8 cellular contexts compared by ENCODE assay signal in genomic region chr13:33543089-33543459, GRCh38.
DNase-seq lines count a peak whose midpoint lies in the region; ATAC-seq lines count a peak whose summit lies in the region.

No MANE protein-coding gene starts in this region.

- H3K27ac Mint-ChIP-seq in activated T-helper 2 cell treated with anti-CD3 and anti-CD28 coated beads, Interferon-gamma antibody, Interleukin-2, Interleukin-4, amounts not matched to agents 10 μg/mL and 5 μg/mL and 100 μg/mL, durations not matched to agents 14 hours and 24 hours and 36 hours: peak overlapping the region; percentile 98

- DNase-seq in activated T-helper 2 cell treated with anti-CD3 and anti-CD28 coated beads, Interferon-gamma antibody, Interleukin-2, Interleukin-4, amounts not matched to agents 10 μg/mL and 5 μg/mL and 100 μg/mL, durations not matched to agents 14 hours and 24 hours and 36 hours (ENCODE audit: low spot score): no peak
- DNase-seq in dedifferentiated amniotic fluid mesenchymal stem cell (ENCODE audit: extremely low spot score): no peak
- no peak for DNase-seq in hippocampal formation (lab: John Stamatoyannopoulos, UW)

- peak overlapping the region; percentile 98 for H3K27ac ChIP-seq in stomach smooth muscle (ENCODE audit: low read length)

- H3K4me1 Mint-ChIP-seq in activated T-helper 2 cell treated with anti-CD3 and anti-CD28 coated beads, Interferon-gamma antibody, Interleukin-2, Interleukin-4, amounts not matched to agents 10 μg/mL and 5 μg/mL and 100 μg/mL, durations not matched to agents 14 hours and 24 hours and 36 hours (ENCODE audit: low read depth): peaks cover 44% of the 10 kb centered on the region

- H3K4me3 Mint-ChIP-seq in activated T-helper 2 cell treated with anti-CD3 and anti-CD28 coated beads, Interferon-gamma antibody, Interleukin-2, Interleukin-4, amounts not matched to agents 10 μg/mL and 5 μg/mL and 100 μg/mL, durations not matched to agents 14 hours and 24 hours and 36 hours (ENCODE audit: low read depth): peak overlapping the region; percentile 79

- peak overlapping the region; percentile 91 for H3K9ac ChIP-seq in iPS-15b (ENCODE audit: low read depth, low read length)
- H3K9ac ChIP-seq in stomach smooth muscle (ENCODE audit: low read length in 2 of 2): peak overlapping the region; percentile 81 to 97

- intact Hi-C loops in activated T-helper 2 cell treated with anti-CD3 and anti-CD28 coated beads, Interferon-gamma antibody, Interleukin-2, Interleukin-4, amounts not matched to agents 10 μg/mL and 5 μg/mL and 100 μg/mL, durations not matched to agents 14 hours and 24 hours and 36 hours (cut with micrococcal nuclease): loop anchor here (1.0 to 5.0 kb wide), 10 partner anchors 67 to 1619 kb away; partner anchors contain the start of gene N4BP2L2

- peaks cover 9% of the 10 kb centered on the region for H3K36me3 Mint-ChIP-seq in activated T-helper 2 cell treated with anti-CD3 and anti-CD28 coated beads, Interferon-gamma antibody, Interleukin-2, Interleukin-4, amounts not matched to agents 10 μg/mL and 5 μg/mL and 100 μg/mL, durations not matched to agents 14 hours and 24 hours and 36 hours (ENCODE audit: low read depth)

- H3K4me1 ChIP-seq in iPS-15b (ENCODE audit: control insufficient read depth, insufficient read depth, low read length) (peaks cover 10% of the 10 kb centered on the region), stomach smooth muscle (ENCODE audit: control insufficient read depth, insufficient read depth, low read length) (peaks cover 14% of the 10 kb centered on the region)

- no peaks in the 10 kb centered on the region for H3K9me3 Mint-ChIP-seq in activated T-helper 2 cell treated with anti-CD3 and anti-CD28 coated beads, Interferon-gamma antibody, Interleukin-2, Interleukin-4, amounts not matched to agents 10 μg/mL and 5 μg/mL and 100 μg/mL, durations not matched to agents 14 hours and 24 hours and 36 hours

- no peaks in the 10 kb centered on the region for H3K27me3 ChIP-seq in iPS-15b (ENCODE audit: control insufficient read depth, insufficient read depth, low read length)
- no peaks in the 10 kb centered on the region for H3K27me3 ChIP-seq in stomach smooth muscle (ENCODE audit: control insufficient read depth in 1 of 2, insufficient read depth in 2 of 2, low read length in 2 of 2)

- H3K27me3 Mint-ChIP-seq in activated T-helper 2 cell treated with anti-CD3 and anti-CD28 coated beads, Interferon-gamma antibody, Interleukin-2, Interleukin-4, amounts not matched to agents 10 μg/mL and 5 μg/mL and 100 μg/mL, durations not matched to agents 14 hours and 24 hours and 36 hours (ENCODE audit: low read depth): no peaks in the 10 kb centered on the region

- peak overlapping the region; percentile 85 for H3K4me3 ChIP-seq in iPS-15b (ENCODE audit: low read depth, low read length)
- peak overlapping the region; percentile 54 to 77 for H3K4me3 ChIP-seq in stomach smooth muscle (ENCODE audit: low read length in 2 of 2)

- peak; percentile 10 for ATAC-seq in GM18502 (IDR thresholded peaks at IDR 0.05; ENCODE audit: poor library complexity, unreplicated experiment)
- peak; percentile 1 for ATAC-seq in HG02763 (IDR thresholded peaks at IDR 0.05; ENCODE audit: unreplicated experiment)
- ATAC-seq in GM21381 (IDR thresholded peaks at IDR 0.05; ENCODE audit: unreplicated experiment): no peak

- H3K36me3 ChIP-seq in iPS-15b (ENCODE audit: control insufficient read depth, insufficient read depth, low read length): no peaks in the 10 kb centered on the region
- H3K36me3 ChIP-seq in stomach smooth muscle (ENCODE audit: control insufficient read depth in 2 of 2, insufficient read depth in 2 of 2, low read length in 2 of 2): no peaks in the 10 kb centered on the region

- H3K9me3 ChIP-seq in iPS-15b (ENCODE audit: control insufficient read depth, insufficient read depth, low read length) (no peaks in the 10 kb centered on the region), stomach smooth muscle (ENCODE audit: control insufficient read depth in 2 of 2, low read length in 2 of 2) (no peaks in the 10 kb centered on the region)
